Comparison of ENCODE assay signal across 1 cellular context in the genomic region with DNA sequence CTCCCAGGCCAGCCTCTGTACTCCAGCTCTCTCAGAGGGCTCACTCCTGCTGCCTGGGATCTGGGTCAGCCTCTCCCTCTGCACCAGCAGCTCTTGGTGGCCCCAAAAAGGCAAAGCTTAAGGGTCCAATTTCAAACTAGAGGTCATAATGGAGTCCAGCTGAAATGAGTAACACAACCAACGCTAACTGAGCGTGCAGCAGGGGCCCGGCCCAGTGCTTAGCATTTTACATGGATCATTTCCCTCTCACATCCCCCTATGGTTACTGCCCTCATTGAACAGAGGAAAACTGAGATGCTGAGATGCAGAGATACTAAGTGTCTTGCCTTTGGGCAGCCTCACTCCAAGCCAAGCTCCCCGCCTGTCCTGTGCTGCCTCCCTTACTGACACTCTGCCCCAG.
TF ChIP-seq lines count a peak whose summit lies in the region.

No MANE protein-coding gene starts in this region.

TF ChIP-seq in A549, 52 proteins besides CTCF, POLR2A, EP300 and RAD21 (continued from another document):
- TF ChIP-seq, protein P1, sequence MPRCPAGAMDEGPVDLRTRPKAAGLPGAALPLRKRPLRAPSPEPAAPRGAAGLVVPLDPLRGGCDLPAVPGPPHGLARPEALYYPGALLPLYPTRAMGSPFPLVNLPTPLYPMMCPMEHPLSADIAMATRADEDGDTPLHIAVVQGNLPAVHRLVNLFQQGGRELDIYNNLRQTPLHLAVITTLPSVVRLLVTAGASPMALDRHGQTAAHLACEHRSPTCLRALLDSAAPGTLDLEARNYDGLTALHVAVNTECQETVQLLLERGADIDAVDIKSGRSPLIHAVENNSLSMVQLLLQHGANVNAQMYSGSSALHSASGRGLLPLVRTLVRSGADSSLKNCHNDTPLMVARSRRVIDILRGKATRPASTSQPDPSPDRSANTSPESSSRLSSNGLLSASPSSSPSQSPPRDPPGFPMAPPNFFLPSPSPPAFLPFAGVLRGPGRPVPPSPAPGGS (IDR thresholded peaks at IDR 0.05) = no peak
- TF ChIP-seq POLR2AphosphoS2 (conservative IDR thresholded peaks at IDR 0.05; ENCODE audit: low read length) (no peak), HDAC2 (IDR thresholded peaks at IDR 0.05) (no peak)
